25 cellular contexts compared by ENCODE assay signal in genomic region chr15:41987246-41987924, GRCh38. TPM values are rescaled to one million over a fixed set of nuclear protein-coding genes. Genes with fewer than 3 reads are reported as not detected.
"Had no signal": no experiment of that assay in that cellular context is flagged by ENCODE, and none has a peak within 500 bp of the region (broad histone marks: within the 10 kb centered on the region; RNA-seq: fewer than 3 reads in every experiment).

No MANE protein-coding gene starts in this region.

- H3K36me3 Mint-ChIP-seq: naive thymus-derived CD4-positive, alpha-beta T cell had no signal

- H3K27ac Mint-ChIP-seq: naive thymus-derived CD4-positive, alpha-beta T cell; nephron progenitor cell had no signal

- H3K36me3 ChIP-seq: esophagus muscularis mucosa, gastrocnemius medialis, heart right ventricle, left ventricle myocardium inferior, neutrophil, right atrium auricular region, thyroid gland, upper lobe of left lung, vagina had no signal

- H3K4me3 ChIP-seq: dorsolateral prefrontal cortex, esophagus muscularis mucosa, gastrocnemius medialis, heart right ventricle, left ventricle myocardium inferior, lung, right atrium auricular region, suprapubic skin, thyroid gland, upper lobe of left lung, vagina had no signal

- ATAC-seq: gastrocnemius medialis; heart right ventricle; naive thymus-derived CD4-positive, alpha-beta T cell; stimulated activated naive CD8-positive, alpha-beta T cell treated with anti-CD3 and anti-CD28 coated beads, Interleukin-15, Interleukin-2, amounts not matched to agents 100 U/mL and 50 U/mL, for 24 hours had no signal

- H3K27me3 Mint-ChIP-seq: naive thymus-derived CD4-positive, alpha-beta T cell had no signal

- H3K9me3 Mint-ChIP-seq: naive thymus-derived CD4-positive, alpha-beta T cell; nephron progenitor cell had no signal

- H3K27ac ChIP-seq: dorsolateral prefrontal cortex, epithelial cell of prostate, esophagus muscularis mucosa, gastrocnemius medialis, heart right ventricle, left ventricle myocardium inferior, neutrophil, right atrium auricular region, suprapubic skin, thyroid gland, upper lobe of left lung, vagina had no signal

- H3K4me3 Mint-ChIP-seq: naive thymus-derived CD4-positive, alpha-beta T cell; nephron progenitor cell had no signal

- H3K4me1 ChIP-seq: esophagus muscularis mucosa, gastrocnemius medialis, suprapubic skin, vagina had no signal

- H3K9me3 ChIP-seq: esophagus muscularis mucosa, gastrocnemius medialis, heart right ventricle, left ventricle myocardium inferior, neutrophil, right atrium auricular region, suprapubic skin, thyroid gland, upper lobe of left lung, vagina had no signal

- DNase-seq: cortex of kidney; effector CD8-positive, alpha-beta T cell; gastrocnemius medialis; heart right ventricle; hypothalamus; left ventricle myocardium inferior; mesenchymal stem cell; naive thymus-derived CD4-positive, alpha-beta T cell; nephron progenitor cell; small intestine; stimulated activated CD4-positive, alpha-beta T cell treated with anti-CD3 and anti-CD28 coated beads, Interleukin-2, amount 100 ng/mL, for 48 hours; stimulated activated naive CD8-positive, alpha-beta T cell treated with anti-CD3 and anti-CD28 coated beads, Interleukin-15, Interleukin-2, amounts not matched to agents 100 U/mL and 50 U/mL, for 24 hours; thyroid gland had no signal

- H3K27me3 ChIP-seq: esophagus muscularis mucosa, gastrocnemius medialis, neutrophil, right atrium auricular region, suprapubic skin, thyroid gland, upper lobe of left lung, vagina had no signal

RNA-seq across cellular contexts. Expression of gene PLA2G4E, which starts 33.5 kb away (rescaled TPM):
- total RNA-seq: esophagus muscularis mucosa; fibroblast of villous mesenchyme; gastrocnemius medialis; left ventricle myocardium inferior; mononuclear cell; naive thymus-derived CD4-positive, alpha-beta T cell; osteocyte; thyroid gland had no signal
- polyA plus RNA-seq: naive thymus-derived CD4-positive, alpha-beta T cell had no signal
